4 cellular contexts compared by ENCODE assay signal in the genomic region with DNA sequence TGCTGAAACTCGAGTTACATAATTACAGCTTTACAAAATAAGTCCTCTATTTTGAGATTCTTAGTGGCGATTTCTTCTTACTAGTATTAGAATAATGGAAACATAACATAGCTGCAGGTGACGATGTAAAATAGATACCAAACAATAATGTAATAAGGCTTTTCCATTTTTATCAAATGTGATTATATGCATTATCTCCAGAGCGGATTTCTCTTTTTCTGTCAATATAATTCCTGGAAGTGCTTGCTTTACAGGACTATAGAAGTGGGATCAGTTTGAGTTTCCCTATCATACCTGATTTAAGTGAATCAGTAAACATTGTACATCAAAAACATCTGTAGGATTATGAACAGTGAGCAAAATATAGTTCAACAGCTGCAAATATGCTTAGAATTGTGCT.
"Had no signal": no experiment of that assay in that cellular context is flagged by ENCODE, and none has a peak within 500 bp of the region (broad histone marks: within the 10 kb centered on the region; RNA-seq: fewer than 3 reads in every experiment).

No MANE protein-coding gene starts in this region.

- H3K4me3 ChIP-seq: GM23338, K562 had no signal

- H2AFZ ChIP-seq: GM23338 had no signal

- ATAC-seq: GM23338, K562 had no signal

- H3K4me2 ChIP-seq: GM23338 had no signal

- DNase-seq: H9, IMR-90 had no signal
